8 cellular contexts compared by ENCODE assay signal in the genomic region with DNA sequence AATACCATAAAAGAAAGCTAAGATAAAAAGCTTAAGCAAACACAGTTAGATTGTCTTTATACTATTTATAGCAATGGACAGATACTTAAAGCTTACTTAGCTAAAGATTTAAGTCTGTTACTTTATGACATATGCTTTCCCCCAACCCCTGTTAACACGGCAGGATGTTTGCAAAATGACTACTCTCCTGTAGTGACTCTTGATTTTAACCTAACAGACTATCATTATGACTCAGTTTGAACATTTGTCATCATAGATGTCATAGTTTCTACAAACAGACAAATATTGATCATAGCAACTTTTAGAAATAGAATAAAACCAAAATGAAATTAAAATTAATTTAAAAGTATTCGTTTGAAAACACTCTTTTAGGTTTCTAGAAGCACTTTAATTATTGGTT. TPM values are rescaled to one million over a fixed set of nuclear protein-coding genes. Genes with fewer than 3 reads are reported as not detected.
DNase-seq lines count a peak whose midpoint lies in the region; ATAC-seq, FAIRE-seq and TF ChIP-seq lines count a peak whose summit lies in the region.

No MANE protein-coding gene starts in this region.

- no peaks in the 10 kb centered on the region for H3K36me3 ChIP-seq in adipocyte (ENCODE audit: control insufficient read depth, insufficient read depth, low read length, severe bottlenecking)
- H3K36me3 ChIP-seq in OCI-LY7 (ENCODE audit: insufficient read depth, low read length) = no peaks in the 10 kb centered on the region
- H3K36me3 ChIP-seq in uterus = no peaks in the 10 kb centered on the region

- CTCF ChIA-PET in OCI-LY7 (lab: Charles Lee; ENCODE audit: unreplicated experiment) = no interaction called here

- no TSS peak for BruUV-seq in OCI-LY7 (replicated peaks; lab: Mats Ljungman, UMichigan)

- FAIRE-seq in GM12891 (lab: Jason Lieb, UNC) = peak; percentile 84

- H3K9me2 ChIP-seq in OCI-LY7 (ENCODE audit: insufficient read depth, low read length) = no peaks in the 10 kb centered on the region

- H3K9ac ChIP-seq in adipocyte (ENCODE audit: low read length) = no peak overlapping the region

- POLR2A ChIA-PET in OCI-LY7 (lab: Charles Lee) = interaction anchor here (0.5 to 0.9 kb wide), 7 partner anchors 10 to 284 kb away, joined by 3 to 6 read pairs (median 3); no protein-coding TSS in a partner anchor

- H3K4me3 ChIP-seq in adipocyte (ENCODE audit: low read length) = no peak overlapping the region
- no peak overlapping the region for H3K4me3 ChIP-seq in OCI-LY7 (ENCODE audit: low read depth, low read length, poor library complexity, severe bottlenecking)
- no peak overlapping the region for H3K4me3 ChIP-seq in uterus

- H3K4me2 ChIP-seq in OCI-LY7 (ENCODE audit: low read length) = no peak overlapping the region

- H3K27ac ChIP-seq in OCI-LY7 (ENCODE audit: low read depth, low read length, poor library complexity, severe bottlenecking) (no peak overlapping the region), uterus (no peak overlapping the region)

- no peak overlapping the region for H2AFZ ChIP-seq in OCI-LY7 (ENCODE audit: low read length)

- no peaks in the 10 kb centered on the region for H3K9me3 ChIP-seq in adipocyte (ENCODE audit: control insufficient read depth, low read length)
- H3K9me3 ChIP-seq in OCI-LY7 (ENCODE audit: low read length) = no peaks in the 10 kb centered on the region
- no peaks in the 10 kb centered on the region for H3K9me3 ChIP-seq in uterus

- no peaks in the 10 kb centered on the region for H3K79me2 ChIP-seq in OCI-LY7 (ENCODE audit: insufficient read depth, low read depth, low read length)

- intact Hi-C loops in OCI-LY7 (cut with micrococcal nuclease; ENCODE audit: unreplicated experiment) = no loop called here
- intact Hi-C loops in uterus (cut with DNase I; ENCODE audit: low total_unique reads) = no loop called here

- ATAC-seq in GM19463 (IDR thresholded peaks at IDR 0.05; ENCODE audit: unreplicated experiment) (peak; percentile 99), HG03159 (IDR thresholded peaks at IDR 0.05; ENCODE audit: unreplicated experiment) (peak; percentile 92)

- DNase-seq in GM12891 (ENCODE audit: insufficient read length, low spot score) = no peak
- peak; percentile 32 for DNase-seq in adipocyte (ENCODE audit: low read depth)
- DNase-seq in OCI-LY7 (ENCODE audit: low spot score) = no peak
- no peak for DNase-seq in DMS79 (lab: John Stamatoyannopoulos, UW)
- no peak for DNase-seq in NCI-H1105 (lab: John Stamatoyannopoulos, UW)
- no peak for DNase-seq in uterus

- TF ChIP-seq POLR2A in GM12891 (IDR thresholded peaks at IDR 0.05; ENCODE audit: low read depth, low read length) = no peak
- TF ChIP-seq POLR2A in uterus (IDR thresholded peaks at IDR 0.05) = no peak

- no peaks in the 10 kb centered on the region for H4K20me1 ChIP-seq in OCI-LY7 (ENCODE audit: insufficient read depth, low read length)

- no peaks in the 10 kb centered on the region for H3K27me3 ChIP-seq in adipocyte (replicated peaks; ENCODE audit: control insufficient read depth, insufficient read depth, low read length)
- H3K27me3 ChIP-seq in uterus = peaks cover 0 to 9% of the 10 kb centered on the region in 2 donors

- no peak for TF ChIP-seq CTCF in OCI-LY7 (conservative IDR thresholded peaks at IDR 0.05; ENCODE audit: low read length)
- no peak for TF ChIP-seq CTCF in uterus (IDR thresholded peaks at IDR 0.05)

- H3K4me1 ChIP-seq in adipocyte (ENCODE audit: control insufficient read depth, insufficient read depth, low read length) (peaks cover 3% of the 10 kb centered on the region), OCI-LY7 (ENCODE audit: insufficient read depth, low read length, poor library complexity, severe bottlenecking) (no peaks in the 10 kb centered on the region), uterus (no peaks in the 10 kb centered on the region)

TF ChIP-seq in GM12891, 5 proteins besides CTCF, POLR2A, EP300 and RAD21:
- TF ChIP-seq TAF1 (IDR thresholded peaks at IDR 0.05; ENCODE audit: low read depth, low read length) (no peak), SPI1 (IDR thresholded peaks at IDR 0.05; ENCODE audit: low read depth, low read length) (no peak), POLR2AphosphoS5 (IDR thresholded peaks at IDR 0.05; ENCODE audit: low read depth, low read length) (no peak), PAX5 (IDR thresholded peaks at IDR 0.05; ENCODE audit: insufficient read depth, low read length, severe bottlenecking) (no peak)

RNA-seq across cellular contexts. Expression of gene COMMD3, which starts 7.8 kb away (rescaled TPM):
- 72.3 TPM for polyA plus RNA-seq in GM12891 (2012; ENCODE audit: low read depth, missing spikeins)
- total RNA-seq in OCI-LY7 (2014; rRNA removed; shearing (Covaris generic)) = 24.6 and 30.1 TPM in 2 replicates
- total RNA-seq in OCI-LY7 (2022) = 50.8 and 53.0 TPM in 2 replicates
- 10 to 100 TPM in 3 of 4 donors, 1 to 10 TPM in 1; 7.4 to 39.5 (median 25.8) TPM for total RNA-seq in uterus

RNA-seq across cellular contexts. Expression of gene BMI1, which starts 12.5 kb away (rescaled TPM):
- polyA plus RNA-seq in GM12891 (2012; ENCODE audit: low read depth, missing spikeins) = 19.9 TPM
- total RNA-seq in OCI-LY7 (2014; rRNA removed; shearing (Covaris generic)) = 5.7 and 7.4 TPM in 2 replicates
- 17.8 and 19.4 TPM in 2 replicates for total RNA-seq in OCI-LY7 (2022)
- 10 to 100 TPM; 50.2 to 85.7 (median 64.7) TPM for total RNA-seq in uterus

RNA-seq across cellular contexts. Expression of gene SPAG6, which starts 36.9 kb away (rescaled TPM):
- 0.35 TPM for polyA plus RNA-seq in GM12891 (2012; ENCODE audit: low read depth, missing spikeins)
- not detected in 2 replicates for total RNA-seq in OCI-LY7 (2014; rRNA removed; shearing (Covaris generic))
- total RNA-seq in OCI-LY7 (2022) (not detected in 2 replicates), uterus (1 to 10 TPM in 1 of 4 donors, under 1 TPM in 2, not detected in 1; 0.29 to 3.9 (median 0.49) TPM)
